32 cellular contexts compared by ENCODE assay signal in the genomic region with DNA sequence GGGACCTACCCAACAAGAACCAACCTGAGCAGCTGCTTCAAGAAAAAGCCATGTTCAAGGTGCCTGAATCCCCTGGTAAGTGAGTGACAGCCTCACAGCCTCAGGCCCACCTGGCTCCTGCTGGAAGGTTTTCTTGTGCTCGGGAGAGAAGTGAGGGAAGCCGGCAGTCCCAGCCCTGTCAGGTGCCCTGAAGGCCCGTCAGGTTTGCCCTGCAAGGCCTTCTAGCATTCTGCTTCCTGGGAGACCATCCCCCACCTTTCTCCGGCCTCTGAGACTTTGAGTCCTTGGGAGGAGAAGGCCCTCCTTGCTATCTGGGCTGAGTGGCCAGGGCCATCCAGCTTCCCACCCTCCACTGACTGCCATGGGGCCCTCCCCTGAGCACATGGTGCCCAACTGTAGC.
"Had no signal": no experiment of that assay in that cellular context is flagged by ENCODE, and none has a peak within 500 bp of the region (broad histone marks: within the 10 kb centered on the region; RNA-seq: fewer than 3 reads in every experiment).

No MANE protein-coding gene starts in this region.

- H3K27ac ChIP-seq: brain microvascular endothelial cell, SJSA1, VCaP had no signal

- H3K4me3 ChIP-seq: K562, SJSA1 had no signal

- ATAC-seq: activated CD8-positive, alpha-beta T cell treated with anti-CD3 and anti-CD28 coated beads for 36 hours; activated T-cell treated with anti-CD3 and anti-CD28 coated beads, Interleukin-2, amount 50 U/mL, for 72 hours; activated T-helper 17 cell treated with anti-CD3 and anti-CD28 coated beads, Interleukin-2, amount 50 U/mL, for 72 hours; K562; T-cell had no signal

- H3K9me3 ChIP-seq: SJSA1, SK-N-SH had no signal

- DNase-seq: activated B cell treated with CpG ODN at 0.5 μM for 24 hours; activated CD4-positive, alpha-beta T cell treated with anti-CD3 and anti-CD28 coated beads for 48 hours; activated CD4-positive, alpha-beta T cell treated with anti-CD3 and anti-CD28 coated beads, Interleukin-2, amount 50 U/mL, for 4 hours; activated CD4-positive, CD25-positive, alpha-beta regulatory T cell treated with anti-CD3 and anti-CD28 coated beads, Interleukin-2, amount 50 U/mL, for 72 hours; activated CD8-positive, alpha-beta T cell treated with anti-CD3 and anti-CD28 coated beads for 36 hours; activated gamma-delta T cell treated with Interleukin-2 at 50 U/mL for 16 hours; activated naive CD4-positive, alpha-beta T cell treated with anti-CD3 and anti-CD28 coated beads for 36 hours; activated T-cell treated with anti-CD3 and anti-CD28 coated beads, Interleukin-2, amount 50 U/mL, for 1 hour; activated T-cell treated with anti-CD3 and anti-CD28 coated beads, Interleukin-2, amount 50 U/mL, for 72 hours; amniotic stem cell; aorta; brain microvascular endothelial cell; central memory CD4-positive, alpha-beta T cell; MM.1S; MV-4-11; NCI-H1092; NCI-H1436 treated with DMSO at 0.1 percent for 48 hours; NCI-H1694 treated with DMSO at 0.1 percent for 48 hours; NCI-H2029; NCI-H345; NCI-H524 treated with DMSO at 0.1 percent for 48 hours; NK-92 treated with Interleukin-12 subunit alpha and Interleukin-12 subunit beta, amount 100 ng/mL, for 24 hours; OCI-M1; SHP77; SK-N-SH; T-cell; T-helper 2 cell; T-helper 9 cell had no signal

- H3K27ac Mint-ChIP-seq: activated B cell treated with CpG ODN at 0.5 μM for 24 hours; activated naive CD4-positive, alpha-beta T cell treated with anti-CD3 and anti-CD28 coated beads for 36 hours; activated T-cell treated with anti-CD3 and anti-CD28 coated beads, Interleukin-2, amount 50 U/mL, for 72 hours had no signal

- H3K4me3 Mint-ChIP-seq: activated B cell treated with CpG ODN at 0.5 μM for 24 hours; activated CD8-positive, alpha-beta T cell treated with anti-CD3 and anti-CD28 coated beads for 36 hours; activated naive CD4-positive, alpha-beta T cell treated with anti-CD3 and anti-CD28 coated beads for 36 hours; activated T-cell treated with anti-CD3 and anti-CD28 coated beads, Interleukin-2, amount 50 U/mL, for 72 hours; activated T-helper 17 cell treated with anti-CD3 and anti-CD28 coated beads, Interleukin-2, amount 50 U/mL, for 72 hours had no signal

- H3K27me3 ChIP-seq: brain microvascular endothelial cell, SJSA1 had no signal

- H3K27me3 Mint-ChIP-seq: activated B cell treated with CpG ODN at 0.5 μM for 24 hours; activated CD8-positive, alpha-beta T cell treated with anti-CD3 and anti-CD28 coated beads for 36 hours; activated T-helper 17 cell treated with anti-CD3 and anti-CD28 coated beads, Interleukin-2, amount 50 U/mL, for 72 hours; T-cell had no signal

- H3K4me1 ChIP-seq: SJSA1 had no signal

- H3K36me3 ChIP-seq: brain microvascular endothelial cell had no signal

- H3K9me3 Mint-ChIP-seq: activated B cell treated with CpG ODN at 0.5 μM for 24 hours; activated CD8-positive, alpha-beta T cell treated with anti-CD3 and anti-CD28 coated beads for 36 hours; activated naive CD4-positive, alpha-beta T cell treated with anti-CD3 and anti-CD28 coated beads for 36 hours; activated T-cell treated with anti-CD3 and anti-CD28 coated beads, Interleukin-2, amount 50 U/mL, for 72 hours; activated T-helper 17 cell treated with anti-CD3 and anti-CD28 coated beads, Interleukin-2, amount 50 U/mL, for 72 hours; T-cell had no signal

- H3K9ac ChIP-seq: SK-N-SH had no signal

- H3K4me2 ChIP-seq: SK-N-SH had no signal
